In the genomic region with DNA sequence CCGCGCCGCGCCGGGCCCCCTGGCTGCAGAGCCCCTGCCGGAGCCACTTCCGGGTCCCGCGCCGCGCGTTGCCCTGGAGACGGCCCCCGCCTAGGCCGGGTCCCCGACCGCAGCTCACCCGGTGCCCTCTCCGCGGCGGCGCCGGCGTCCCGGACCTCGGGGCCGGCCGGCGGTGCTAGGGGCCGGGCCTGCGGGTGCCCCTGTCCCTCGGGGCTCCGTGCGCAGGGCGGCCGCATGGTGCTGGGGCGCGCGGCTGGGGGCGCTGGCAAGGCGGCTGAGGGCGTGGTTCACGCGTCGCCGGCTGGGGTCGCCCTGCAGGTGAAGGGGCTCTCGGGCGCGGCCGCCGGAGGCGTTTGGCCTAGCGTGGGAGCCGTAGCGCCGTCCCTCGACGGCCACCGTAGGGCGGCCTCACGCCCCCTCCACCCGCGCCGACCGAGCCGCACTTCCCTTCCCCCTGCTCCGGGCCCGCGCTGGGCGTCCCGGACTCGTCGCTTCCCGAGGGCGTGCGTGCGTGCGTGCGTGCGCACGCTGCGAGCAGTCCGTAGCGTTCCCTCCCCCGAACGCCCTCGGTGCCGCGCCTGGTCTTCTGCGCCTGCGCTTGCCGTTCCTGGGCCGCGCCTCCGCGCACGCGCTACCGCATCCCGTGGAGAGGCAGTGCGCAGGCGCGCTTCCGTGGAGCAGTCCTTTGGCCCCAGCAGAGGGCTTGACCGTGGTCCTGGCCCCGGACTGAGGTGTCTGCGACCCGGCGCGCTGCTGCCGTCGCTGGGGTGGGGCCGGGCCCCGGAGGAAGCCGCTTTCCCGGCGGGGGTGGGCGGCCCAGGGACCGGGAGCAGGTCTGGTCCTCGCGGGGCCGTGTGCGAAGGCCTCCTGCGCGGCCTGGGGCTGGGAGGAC, we compare ENCODE assay signal across 8 cellular contexts. TPM values are rescaled to one million over a fixed set of nuclear protein-coding genes. Genes with fewer than 3 reads are reported as not detected.
DNase-seq lines count a peak whose midpoint lies in the region; ATAC-seq and TF ChIP-seq lines count a peak whose summit lies in the region.

A gene with protein sequence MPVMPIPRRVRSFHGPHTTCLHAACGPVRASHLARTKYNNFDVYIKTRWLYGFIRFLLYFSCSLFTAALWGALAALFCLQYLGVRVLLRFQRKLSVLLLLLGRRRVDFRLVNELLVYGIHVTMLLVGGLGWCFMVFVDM (minus strand): TSS at position 509 of the 892 bp plus-strand sequence. CDS start 1,975 bp downstream, outside the sequence.

- in situ Hi-C loops in IMR-90 (cut with MboI; ENCODE audit: low sequenced_read_pairs) = no loop called here

- H2BK120ac ChIP-seq in IMR-90 (ENCODE audit: low read depth, low read length) = 0 out of 2 replicates have a peak within 1 kb of the TSS, but pooled peaks have one; percentile 18

- peak; percentile 28; the same call in 1 of the 2 replicates for TF ChIP-seq POLR2A in IMR-90 (IDR thresholded peaks at IDR 0.05; ENCODE audit: low read depth, low read length)

- BruUV-seq in IMR-90 (replicated peaks; lab: Mats Ljungman, UMichigan) = no TSS peak
- no TSS peak for BruUV-seq in OCI-LY7 (replicated peaks; lab: Mats Ljungman, UMichigan)

- peak within 1 kb of the TSS; percentile 81 for H3K4ac ChIP-seq in IMR-90 (ENCODE audit: low read depth, low read length)

- no peak within 1 kb of the TSS for H2BK20ac ChIP-seq in IMR-90 (ENCODE audit: low read depth, low read length)

- H3K18ac ChIP-seq in IMR-90 (ENCODE audit: low read depth, low read length) = no peak within 1 kb of the TSS

- H3K4me3 ChIP-seq in IMR-90 (ENCODE audit: insufficient read depth, low read depth, low read length) (peak within 1 kb of the TSS; percentile 64), OCI-LY7 (ENCODE audit: low read depth, low read length, poor library complexity, severe bottlenecking) (peak within 1 kb of the TSS; percentile 80)

- H3K9me1 ChIP-seq in IMR-90 (ENCODE audit: insufficient read depth, low read length) = peaks cover 7% of the 10 kb centered on the region; the same call in 1 of the 2 replicates

- peak within 1 kb of the TSS; percentile 65 for H4K91ac ChIP-seq in IMR-90 (ENCODE audit: insufficient read depth, low read depth, low read length)

- peak within 1 kb of the TSS; percentile 95 for H3K4me2 ChIP-seq in IMR-90 (ENCODE audit: low read depth, low read length)
- H3K4me2 ChIP-seq in OCI-LY7 (ENCODE audit: low read length) = peak within 1 kb of the TSS; percentile 89

- POLR2A ChIA-PET in IMR-90 (lab: Charles Lee; ENCODE audit: unreplicated experiment) = no interaction called here
- POLR2A ChIA-PET in OCI-LY7 (lab: Charles Lee) = interaction anchor here (0.7 kb wide), 1 partner anchor 403 kb away, joined by 3 read pairs; no protein-coding TSS in a partner anchor

- H3K27ac ChIP-seq in IMR-90 (ENCODE audit: insufficient read depth, low read length) = peak within 1 kb of the TSS; percentile 74
- H3K27ac ChIP-seq in OCI-LY7 (ENCODE audit: low read depth, low read length, poor library complexity, severe bottlenecking) = peak within 1 kb of the TSS; percentile 57

- peak within 1 kb of the TSS; percentile 79 for H3K14ac ChIP-seq in IMR-90 (replicated peaks; ENCODE audit: low read depth, low read length)

- H2AFZ ChIP-seq in IMR-90 (replicated peaks; ENCODE audit: low read length, poor library complexity) (peak within 1 kb of the TSS; percentile 97), OCI-LY7 (ENCODE audit: low read length) (0 out of 2 replicates have a peak within 1 kb of the TSS, but pooled peaks have one; percentile 22)

- CTCF ChIA-PET in IMR-90 (lab: Yijun Ruan, JAX) = no interaction called here
- CTCF ChIA-PET in OCI-LY7 (lab: Charles Lee; ENCODE audit: unreplicated experiment) = no interaction called here

- H2AK5ac ChIP-seq in IMR-90 (ENCODE audit: low read depth, low read length) = peak within 1 kb of the TSS; percentile 84

- H3K79me1 ChIP-seq in IMR-90 (ENCODE audit: low read depth in 1 of 2, low read length in 2 of 2) = peaks cover 5 to 42% of the 10 kb centered on the region in 2 experiments; a peak in 3 of 4 replicates

- dilution Hi-C loops in IMR-90 (cut with HindIII; ENCODE audit: low sequenced_read_pairs, unreplicated experiment) = no loop called here

- intact Hi-C loops in IMR-90 (cut with micrococcal nuclease) (loop anchor here (2.0 kb wide), 1 partner anchor 24 kb away; a partner anchor contains a TSS), OCI-LY7 (cut with micrococcal nuclease; ENCODE audit: unreplicated experiment) (loop anchor here (1.0 to 2.0 kb wide), 3 partner anchors 30 to 158 kb away; a partner anchor contains a TSS)

- no peak within 1 kb of the TSS for H2BK15ac ChIP-seq in IMR-90 (ENCODE audit: low read depth, low read length)

- H3K4me1 ChIP-seq in IMR-90 (ENCODE audit: control insufficient read depth, insufficient read depth, low read length) (peaks cover 11% of the 10 kb centered on the region), OCI-LY7 (ENCODE audit: insufficient read depth, low read length, poor library complexity, severe bottlenecking) (peaks cover 17% of the 10 kb centered on the region)

- DNase-seq in DMS114 treated with DMSO at 0.1 percent for 48 hours (lab: John Stamatoyannopoulos, UW; ENCODE audit: unreplicated experiment) (peak; percentile 87), IMR-90 (peak; percentile 95), OCI-LY7 (ENCODE audit: low spot score) (peak; percentile 97), activated T-cell treated with anti-CD3 and anti-CD28 coated beads for 1 hour (ENCODE audit: low read depth) (peak; percentile 95), epidermal melanocyte (ENCODE audit: insufficient read length, low spot score) (peak; percentile 97), middle frontal gyrus (ENCODE audit: extremely low spot score, low spot score) (peak; percentile 94)
- DNase-seq in stimulated activated CD8-positive, alpha-beta memory T cell treated with anti-CD3 and anti-CD28 coated beads, Interleukin-2, amount 100 ng/mL, for 1 hour (ENCODE audit: low read depth in 2 of 2) = peak; percentile 91 to 93

- peak; percentile 70 for ATAC-seq in GM21528 (IDR thresholded peaks at IDR 0.05; ENCODE audit: low FRiP score, unreplicated experiment)
- ATAC-seq in IMR-90 (ENCODE audit: low read depth) = peak; percentile 93

- H4K5ac ChIP-seq in IMR-90 (ENCODE audit: low read depth, low read length) = peak within 1 kb of the TSS; percentile 55

- no peaks in the 10 kb centered on the region for H3K9me2 ChIP-seq in OCI-LY7 (ENCODE audit: insufficient read depth, low read length)

- H3K9ac ChIP-seq in IMR-90 (ENCODE audit: low read depth, low read length) = peak within 1 kb of the TSS; percentile 88

- H3K36me3 ChIP-seq in IMR-90 (ENCODE audit: control insufficient read depth, insufficient read depth, low read length) (peaks cover 15% of the 10 kb centered on the region; the same call in 1 of the 2 replicates), OCI-LY7 (ENCODE audit: insufficient read depth, low read length) (peaks cover 23% of the 10 kb centered on the region)

- H4K8ac ChIP-seq in IMR-90 (ENCODE audit: low read depth in 2 of 2, low read length in 2 of 2) = peak within 1 kb of the TSS; percentile 64 to 68

- TF ChIP-seq RAD21 in IMR-90 (IDR thresholded peaks at IDR 0.05; ENCODE audit: low read length) = no peak

- H3K9me3 ChIP-seq in IMR-90 (ENCODE audit: control insufficient read depth, insufficient read depth, low read length) (no peaks in the 10 kb centered on the region), OCI-LY7 (ENCODE audit: low read length) (no peaks in the 10 kb centered on the region)

- TF ChIP-seq CTCF in IMR-90 (conservative IDR thresholded peaks at IDR 0.05; ENCODE audit: low read depth, low read length) (peak; percentile 4; the same call in 1 of the 2 replicates), OCI-LY7 (conservative IDR thresholded peaks at IDR 0.05; ENCODE audit: low read length) (no peak)

- H3K79me2 ChIP-seq in OCI-LY7 (ENCODE audit: insufficient read depth, low read depth, low read length) = peaks cover 18% of the 10 kb centered on the region; the same call in 1 of the 2 replicates

- WGBS in IMR-90 (ENCODE audit: extremely low coverage in 2 of 2, insufficient read length in 1 of 2), 2 experiments = 0% methylated on average over 52 of the region's 126 CpGs; no CpG with 5 or more reads in 1 of the 2 experiments

- H3K23ac ChIP-seq in IMR-90 (ENCODE audit: low read depth, low read length) = peak within 1 kb of the TSS; percentile 92

- H3K56ac ChIP-seq in IMR-90 (ENCODE audit: extremely low read depth, insufficient read depth, low read length) = peak within 1 kb of the TSS; percentile 55

- peak within 1 kb of the TSS; percentile 80 for H2BK5ac ChIP-seq in IMR-90 (ENCODE audit: low read depth, low read length, poor library complexity, severe bottlenecking)

- H4K20me1 ChIP-seq in IMR-90 (ENCODE audit: insufficient read depth, low read length) (peaks cover 7% of the 10 kb centered on the region; the same call in 1 of the 2 replicates), OCI-LY7 (ENCODE audit: insufficient read depth, low read length) (no peaks in the 10 kb centered on the region)

- peak within 1 kb of the TSS; percentile 97 for H2AK9ac ChIP-seq in IMR-90 (replicated peaks; ENCODE audit: low read depth, low read length, poor library complexity)

- peaks cover 1% of the 10 kb centered on the region; the same call in 1 of the 2 replicates for H3K27me3 ChIP-seq in IMR-90 (ENCODE audit: control insufficient read depth, insufficient read depth, low read length)

TF ChIP-seq in IMR-90, 13 proteins besides CTCF, POLR2A, EP300 and RAD21 (continues in another document):
- peak; percentile 74; the same call in 1 of the 2 replicates for TF ChIP-seq MAZ (IDR thresholded peaks at IDR 0.05; ENCODE audit: borderline replicate concordance, low read depth, low read length)
- TF ChIP-seq SMC3 (IDR thresholded peaks at IDR 0.05; ENCODE audit: low read depth, low read length) = no peak
- TF ChIP-seq RFX5 (IDR thresholded peaks at IDR 0.05; ENCODE audit: low read depth, low read length) = no peak
- TF ChIP-seq RCOR1 (IDR thresholded peaks at IDR 0.05; ENCODE audit: insufficient replicate concordance, low read length) = no peak
- no peak for TF ChIP-seq FOS (IDR thresholded peaks at IDR 0.05; ENCODE audit: low read depth, low read length)
- TF ChIP-seq BHLHE40 (IDR thresholded peaks at IDR 0.05; ENCODE audit: low read depth, low read length) = peak; percentile 68
- TF ChIP-seq NFE2L2 (IDR thresholded peaks at IDR 0.05; ENCODE audit: low read depth, low read length) = no peak

RNA-seq across cellular contexts. Expression of the gene that starts here (rescaled TPM):
- total RNA-seq in IMR-90 (2012; rRNA removed) = 12.5 and 14.0 TPM in 2 replicates
- polyA plus RNA-seq in IMR-90 (2012; rRNA removed) = 17.5 and 18.6 TPM in 2 replicates
- polyA plus RNA-seq in IMR-90 (2012; cell fraction: cytosol; rRNA removed) = 29.9 and 32.6 TPM in 2 replicates
- 12.4 and 30.2 TPM in 2 replicates for polyA plus RNA-seq in IMR-90 (2012; cell fraction: nucleus; rRNA removed; ENCODE audit: low replicate concordance)
- total RNA-seq in OCI-LY7 (2014; rRNA removed; shearing (Covaris generic)) = 38.4 and 51.0 TPM in 2 replicates
- total RNA-seq in OCI-LY7 (2022) = 50.5 and 53.8 TPM in 2 replicates

Comparison
In these comparisons a context has a peak if more than half of its experiments do, and no peak if none do; other contexts are left out.
1. Peak in every context shown above with its lines: DNase-seq, ATAC-seq, H3K4me3 ChIP-seq and H3K27ac ChIP-seq.